1 cellular context compared by ENCODE assay signal in genomic region chr15:85316244-85316934, GRCh38.
TF ChIP-seq lines count a peak whose summit lies in the region.

No MANE protein-coding gene starts in this region.

TF ChIP-seq in HEK293, 187 proteins besides CTCF, POLR2A, EP300 and RAD21 (continued from another document):
- TF ChIP-seq ZNF148 (tag by site-specific recombination; IDR thresholded peaks at IDR 0.05; ENCODE audit: borderline replicate concordance) (no peak), ZNF555 (tag by site-specific recombination; conservative IDR thresholded peaks at IDR 0.05) (no peak), ZNF791 (tag by site-specific recombination; IDR thresholded peaks at IDR 0.05) (no peak), TRIM28 (IDR thresholded peaks at IDR 0.05; ENCODE audit: borderline replicate concordance, low read length) (peak; percentile 65; the same call in 1 of the 2 replicates), ZNF335 (tag by site-specific recombination; conservative IDR thresholded peaks at IDR 0.05) (no peak), ZNF571 (tag by site-specific recombination; IDR thresholded peaks at IDR 0.05) (no peak), TCF7L2 (IDR thresholded peaks at IDR 0.05; ENCODE audit: borderline replicate concordance, low read depth, low read length) (peak; percentile 94; the same call in 1 of the 2 replicates), ZNF37A (tag by site-specific recombination; IDR thresholded peaks at IDR 0.05) (no peak)
